Comparison of ENCODE assay signal across 8 cellular contexts in genomic region chr19:48965806-48966540, GRCh38. TPM values are rescaled to one million over a fixed set of nuclear protein-coding genes. Genes with fewer than 3 reads are reported as not detected.
DNase-seq lines count a peak whose midpoint lies in the region; ATAC-seq, FAIRE-seq and TF ChIP-seq lines count a peak whose summit lies in the region.

No MANE protein-coding gene starts in this region.

- no peaks in the 10 kb centered on the region for H3K27me3 Mint-ChIP-seq in activated CD4-positive, alpha-beta T cell treated with anti-CD3 and anti-CD28 coated beads for 36 hours

- DNase-seq in GM12891 (ENCODE audit: insufficient read length, low spot score): peak; percentile 54
- peak; percentile 75 for DNase-seq in NCI-H446 treated with DMSO at 0.1 percent for 48 hours (lab: John Stamatoyannopoulos, UW)
- DNase-seq in activated CD4-positive, alpha-beta T cell treated with anti-CD3 and anti-CD28 coated beads for 36 hours: peak; percentile 95
- DNase-seq in cerebellum (ENCODE audit: low spot score): peak; percentile 89
- peak; percentile 84 for DNase-seq in kidney tubule cell (ENCODE audit: low spot score)
- peak; percentile 74 to 84 (median 78) for DNase-seq in stimulated activated CD4-positive, alpha-beta T cell treated with anti-CD3 and anti-CD28 coated beads, Interleukin-1b, Interleukin-23, amount 100 ng/mL, for 24 hours (ENCODE audit: low read depth in 4 of 4, low spot score in 1 of 4)

- peak; percentile 32; the same call in 1 of the 2 replicates for TF ChIP-seq POLR2A in GM12891 (IDR thresholded peaks at IDR 0.05; ENCODE audit: low read depth, low read length)

- peaks cover 55% of the 10 kb centered on the region for H3K36me3 Mint-ChIP-seq in activated CD4-positive, alpha-beta T cell treated with anti-CD3 and anti-CD28 coated beads for 36 hours (ENCODE audit: low read depth)

- no peak for FAIRE-seq in GM12891 (lab: Jason Lieb, UNC)

- H3K4me1 Mint-ChIP-seq in activated CD4-positive, alpha-beta T cell treated with anti-CD3 and anti-CD28 coated beads for 36 hours: peaks cover 52% of the 10 kb centered on the region

- H3K27ac Mint-ChIP-seq in activated CD4-positive, alpha-beta T cell treated with anti-CD3 and anti-CD28 coated beads for 36 hours: peak overlapping the region; percentile 90

- ATAC-seq in HG03135 (IDR thresholded peaks at IDR 0.05; ENCODE audit: unreplicated experiment) (peak; percentile 27), GM21825 (IDR thresholded peaks at IDR 0.05; ENCODE audit: unreplicated experiment) (no peak)
- peak; percentile 54 for ATAC-seq in activated CD4-positive, alpha-beta T cell treated with anti-CD3 and anti-CD28 coated beads for 36 hours

- intact Hi-C loops in activated CD4-positive, alpha-beta T cell treated with anti-CD3 and anti-CD28 coated beads for 36 hours (cut with DNase I, micrococcal nuclease): loop anchor here (1.0 to 10.0 kb wide), 16 partner anchors 12 to 497 kb away; partner anchors contain the start of genes DBP (in 2 of the 2), DHDH (in 2 of the 2), GYS1 (in 2 of the 2) and NUCB1 (in 2 of the 2)

- POLR2A ChIA-PET in activated CD4-positive, alpha-beta T cell treated with anti-CD3 and anti-CD28 coated beads for 36 hours (lab: Charles Lee): interaction anchor here (0.8 kb wide), 1 partner anchor 12 kb away, joined by 4 read pairs; the partner anchor contains the start of gene BAX

- CTCF ChIA-PET in activated CD4-positive, alpha-beta T cell treated with anti-CD3 and anti-CD28 coated beads for 36 hours (lab: Charles Lee): interaction anchor here (0.6 to 2.4 kb wide), 6 partner anchors 13 to 121 kb away, joined by 3 to 12 read pairs (median 4); partner anchors contain the start of genes GYS1 and RUVBL2

- H3K9me3 Mint-ChIP-seq in activated CD4-positive, alpha-beta T cell treated with anti-CD3 and anti-CD28 coated beads for 36 hours (ENCODE audit: low read depth): peaks cover 3% of the 10 kb centered on the region

- peak overlapping the region; percentile 86 for H3K4me3 Mint-ChIP-seq in activated CD4-positive, alpha-beta T cell treated with anti-CD3 and anti-CD28 coated beads for 36 hours

TF ChIP-seq in GM12891, 5 proteins besides CTCF, POLR2A, EP300 and RAD21:
- TF ChIP-seq POLR2AphosphoS5 (IDR thresholded peaks at IDR 0.05; ENCODE audit: low read depth, low read length): 0 out of 2 replicates have a peak, but pooled peaks have one; percentile 23
- 0 out of 2 replicates have a peak, but pooled peaks have one; percentile 11 for TF ChIP-seq POU2F2 (IDR thresholded peaks at IDR 0.05; ENCODE audit: low read depth, low read length)
- no peak for TF ChIP-seq SPI1 (IDR thresholded peaks at IDR 0.05; ENCODE audit: low read depth, low read length)

RNA-seq across cellular contexts. Expression of gene FTL, which starts 0.9 kb away (rescaled TPM):
- 2,219 TPM for polyA plus RNA-seq in GM12891 (2012; ENCODE audit: low read depth, missing spikeins)
- total RNA-seq in activated CD4-positive, alpha-beta T cell treated with anti-CD3 and anti-CD28 coated beads for 36 hours: 1,000 to 10,000 TPM in 1 of 2 experiments, 100 to 1,000 TPM in 1; 809 to 1,111 TPM
- total RNA-seq in cerebellum: 397 TPM

RNA-seq across cellular contexts. Expression of gene BAX, which starts 11.3 kb away (rescaled TPM):
- 262 TPM for polyA plus RNA-seq in GM12891 (2012; ENCODE audit: low read depth, missing spikeins)
- 100 to 1,000 TPM; 128 to 143 TPM for total RNA-seq in activated CD4-positive, alpha-beta T cell treated with anti-CD3 and anti-CD28 coated beads for 36 hours
- 8.0 TPM for total RNA-seq in cerebellum

RNA-seq across cellular contexts. Expression of gene GYS1, which starts 27.1 kb away (rescaled TPM):
- polyA plus RNA-seq in GM12891 (2012; ENCODE audit: low read depth, missing spikeins): 46.8 TPM
- 100 to 1,000 TPM in 1 of 2 experiments, 10 to 100 TPM in 1; 80.2 to 102 TPM for total RNA-seq in activated CD4-positive, alpha-beta T cell treated with anti-CD3 and anti-CD28 coated beads for 36 hours
- 19.0 TPM for total RNA-seq in cerebellum

RNA-seq across cellular contexts. Expression of gene RUVBL2, which starts 27.7 kb away (rescaled TPM):
- 104 TPM for polyA plus RNA-seq in GM12891 (2012; ENCODE audit: low read depth, missing spikeins)
- 100 to 1,000 TPM; 155 to 178 TPM for total RNA-seq in activated CD4-positive, alpha-beta T cell treated with anti-CD3 and anti-CD28 coated beads for 36 hours
- 59.0 TPM for total RNA-seq in cerebellum

RNA-seq across cellular contexts. Expression of gene DHDH, which starts 32.5 kb away (rescaled TPM):
- 0.71 TPM for polyA plus RNA-seq in GM12891 (2012; ENCODE audit: low read depth, missing spikeins)
- 1 to 10 TPM; 1.4 to 2.4 TPM for total RNA-seq in activated CD4-positive, alpha-beta T cell treated with anti-CD3 and anti-CD28 coated beads for 36 hours
- not detected for total RNA-seq in cerebellum

Comparison
In these comparisons a context has a peak if more than half of its experiments do, and no peak if none do; other contexts are left out.
1. RNA of gene BAX, which starts 11.3 kb away (total RNA-seq): 128 to 143 TPM in activated CD4-positive, alpha-beta T cell treated with anti-CD3 and anti-CD28 coated beads for 36 hours; 8.0 TPM in cerebellum (single experiment); every median in the first group is over 10 times any median in the second.
2. Peak in every context shown above with its lines, with median percentiles within 50 percentile points of each other: DNase-seq.